Comparison of ENCODE assay signal across 8 cellular contexts in genomic region chr1:28369518-28370219, GRCh38. TPM values are rescaled to one million over a fixed set of nuclear protein-coding genes. Genes with fewer than 3 reads are reported as not detected.
DNase-seq lines count a peak whose midpoint lies in the region; ATAC-seq, FAIRE-seq and TF ChIP-seq lines count a peak whose summit lies in the region.

TSS of gene PHACTR4 (plus strand) at chr1:28369740. CDS start at chr1:28407448, 37,708 bp downstream.

- H3K4me1 Mint-ChIP-seq in WTC11: peaks cover 30% of the 10 kb centered on the region

- FAIRE-seq in bronchial epithelial cell (lab: Jason Lieb, UNC): no peak

- peaks cover 38% of the 10 kb centered on the region for H3K79me2 ChIP-seq in ACC112 (ENCODE audit: control insufficient read depth, insufficient read depth, low read length, unreplicated experiment)
- peaks cover 36% of the 10 kb centered on the region for H3K79me2 ChIP-seq in smooth muscle cell (ENCODE audit: low read depth)

- no peaks in the 10 kb centered on the region for H3K9me3 Mint-ChIP-seq in WTC11

- TF ChIP-seq CTCF in WTC11 (IDR thresholded peaks at IDR 0.05) (no peak), bronchial epithelial cell (IDR thresholded peaks at IDR 0.05; ENCODE audit: insufficient read depth, low read length, severe bottlenecking) (no peak), smooth muscle cell (IDR thresholded peaks at IDR 0.05; ENCODE audit: borderline replicate concordance, insufficient read depth, poor library complexity, severe bottlenecking) (no peak)

- peaks cover 2% of the 10 kb centered on the region for H4K20me1 ChIP-seq in smooth muscle cell (ENCODE audit: low read depth)

- WGBS in smooth muscle cell (ENCODE audit: low lambda C conversion rate): under 1% methylated on average over 57 of the region's 60 CpGs

- ATAC-seq in GM18868 (IDR thresholded peaks at IDR 0.05; ENCODE audit: unreplicated experiment): peak; percentile 84
- ATAC-seq in HG03108 (IDR thresholded peaks at IDR 0.05; ENCODE audit: unreplicated experiment): peak; percentile 87
- ATAC-seq in WTC11: peak; percentile 94

- H2AFZ ChIP-seq in ACC112 (ENCODE audit: low read length, unreplicated experiment): peak within 1 kb of the TSS; percentile 98
- peak within 1 kb of the TSS; percentile 89 for H2AFZ ChIP-seq in smooth muscle cell (ENCODE audit: low read depth)

- H3K9ac ChIP-seq in smooth muscle cell (ENCODE audit: low read depth): peak within 1 kb of the TSS; percentile 89

- H3K27me3 Mint-ChIP-seq in WTC11 (ENCODE audit: low read depth): no peaks in the 10 kb centered on the region

- H3K27ac ChIP-seq in ACC112 (ENCODE audit: low read depth, low read length) (peak within 1 kb of the TSS; percentile 73), smooth muscle cell (ENCODE audit: low read depth) (peak within 1 kb of the TSS; percentile 77)

- no peaks in the 10 kb centered on the region for H3K9me3 ChIP-seq in smooth muscle cell (replicated peaks; ENCODE audit: low read depth)

- no peaks in the 10 kb centered on the region for H3K27me3 ChIP-seq in ACC112 (ENCODE audit: insufficient read depth, low read length)
- no peaks in the 10 kb centered on the region for H3K27me3 ChIP-seq in bronchial epithelial cell (ENCODE audit: control insufficient read depth, insufficient read depth, low read length)
- H3K27me3 ChIP-seq in smooth muscle cell (ENCODE audit: low read depth): no peaks in the 10 kb centered on the region

- H3K36me3 Mint-ChIP-seq in WTC11: peaks cover 8% of the 10 kb centered on the region

- H3K4me3 ChIP-seq in ACC112 (ENCODE audit: low read depth, low read length) (peak within 1 kb of the TSS; percentile 99), bronchial epithelial cell (ENCODE audit: low read depth, low read length) (peak within 1 kb of the TSS; percentile 92), smooth muscle cell (peak within 1 kb of the TSS; percentile 89)

- peak within 1 kb of the TSS; percentile 95 for H3K27ac Mint-ChIP-seq in WTC11

- H3K4me1 ChIP-seq in ACC112 (ENCODE audit: control insufficient read depth, insufficient read depth, low read length, unreplicated experiment) (peaks cover 17% of the 10 kb centered on the region), smooth muscle cell (ENCODE audit: low read depth) (peaks cover 19% of the 10 kb centered on the region)

- POLR2A ChIA-PET in WTC11 (lab: Charles Lee): interaction anchor here (0.6 to 1.8 kb wide), 4 partner anchors 62 to 212 kb away, joined by 3 to 5 read pairs (median 4); partner anchors contain the start of gene ATP5IF1

- peaks cover 14% of the 10 kb centered on the region for H3F3A ChIP-seq in smooth muscle cell (ENCODE audit: low read depth)

- CTCF ChIA-PET in WTC11 (lab: Charles Lee): interaction anchor here (1.0 to 3.0 kb wide), 4 partner anchors 10 to 233 kb away, joined by 4 to 34 read pairs (median 10); no protein-coding TSS in a partner anchor

- peak within 1 kb of the TSS; percentile 90 for H3K4me3 Mint-ChIP-seq in WTC11

- H3K4me2 ChIP-seq in smooth muscle cell: peak within 1 kb of the TSS; percentile 98

- H3K36me3 ChIP-seq in ACC112 (ENCODE audit: insufficient read depth, low read length) (no peaks in the 10 kb centered on the region), bronchial epithelial cell (ENCODE audit: control insufficient read depth, insufficient read depth, low read length) (no peaks in the 10 kb centered on the region), smooth muscle cell (ENCODE audit: low read depth) (no peaks in the 10 kb centered on the region)

- DNase-seq in NCI-H2196 treated with DMSO at 0.1 percent for 48 hours (lab: John Stamatoyannopoulos, UW; ENCODE audit: unreplicated experiment) (peak; percentile 97), WTC11 (ENCODE audit: low spot score) (peak; percentile 96), bronchial epithelial cell (ENCODE audit: low read depth) (peak; percentile 79), iPS-NIHi7 (ENCODE audit: extremely low spot score) (peak; percentile 97), smooth muscle cell (lab: John Stamatoyannopoulos, UW; ENCODE audit: unreplicated experiment) (peak; percentile 72)

TF ChIP-seq in WTC11, 78 proteins besides CTCF, POLR2A, EP300 and RAD21 (continues in another document):
- TF ChIP-seq MLX (CRISPR knock-in tag; IDR thresholded peaks at IDR 0.05) (no peak), CBFB (CRISPR knock-in tag; IDR thresholded peaks at IDR 0.05; ENCODE audit: low read depth) (no peak), E2F5 (CRISPR knock-in tag; IDR thresholded peaks at IDR 0.05) (peak; percentile 91; the same call in 1 of the 2 replicates), ZNF232 (CRISPR knock-in tag; IDR thresholded peaks at IDR 0.05) (peak; percentile 84; the same call in 1 of the 2 replicates), OVOL2 (CRISPR knock-in tag; IDR thresholded peaks at IDR 0.05; ENCODE audit: borderline replicate concordance) (no peak), MYBL2 (CRISPR knock-in tag; IDR thresholded peaks at IDR 0.05) (peak; percentile 74; the same call in 1 of the 2 replicates), ZNF671 (CRISPR knock-in tag; IDR thresholded peaks at IDR 0.05) (no peak), ZNF138 (CRISPR knock-in tag; conservative IDR thresholded peaks at IDR 0.05) (no peak), MXD4 (CRISPR knock-in tag; IDR thresholded peaks at IDR 0.05; ENCODE audit: borderline replicate concordance) (no peak), ATF1 (CRISPR knock-in tag; IDR thresholded peaks at IDR 0.05) (no peak), GTF2I (CRISPR knock-in tag; conservative IDR thresholded peaks at IDR 0.05) (no peak), NR2C2 (CRISPR knock-in tag; IDR thresholded peaks at IDR 0.05) (no peak), ZNF219 (CRISPR knock-in tag; IDR thresholded peaks at IDR 0.05; ENCODE audit: borderline replicate concordance) (no peak), ZNF317 (CRISPR knock-in tag; IDR thresholded peaks at IDR 0.05; ENCODE audit: borderline replicate concordance, low read depth) (no peak), HMGA2 (CRISPR knock-in tag; IDR thresholded peaks at IDR 0.05) (no peak)
- TF ChIP-seq, protein P1, sequence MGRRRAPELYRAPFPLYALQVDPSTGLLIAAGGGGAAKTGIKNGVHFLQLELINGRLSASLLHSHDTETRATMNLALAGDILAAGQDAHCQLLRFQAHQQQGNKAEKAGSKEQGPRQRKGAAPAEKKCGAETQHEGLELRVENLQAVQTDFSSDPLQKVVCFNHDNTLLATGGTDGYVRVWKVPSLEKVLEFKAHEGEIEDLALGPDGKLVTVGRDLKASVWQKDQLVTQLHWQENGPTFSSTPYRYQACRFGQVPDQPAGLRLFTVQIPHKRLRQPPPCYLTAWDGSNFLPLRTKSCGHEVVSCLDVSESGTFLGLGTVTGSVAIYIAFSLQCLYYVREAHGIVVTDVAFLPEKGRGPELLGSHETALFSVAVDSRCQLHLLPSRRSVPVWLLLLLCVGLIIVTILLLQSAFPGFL (CRISPR knock-in tag; IDR thresholded peaks at IDR 0.05; ENCODE audit: borderline replicate concordance): no peak
- TF ChIP-seq, protein P2, sequence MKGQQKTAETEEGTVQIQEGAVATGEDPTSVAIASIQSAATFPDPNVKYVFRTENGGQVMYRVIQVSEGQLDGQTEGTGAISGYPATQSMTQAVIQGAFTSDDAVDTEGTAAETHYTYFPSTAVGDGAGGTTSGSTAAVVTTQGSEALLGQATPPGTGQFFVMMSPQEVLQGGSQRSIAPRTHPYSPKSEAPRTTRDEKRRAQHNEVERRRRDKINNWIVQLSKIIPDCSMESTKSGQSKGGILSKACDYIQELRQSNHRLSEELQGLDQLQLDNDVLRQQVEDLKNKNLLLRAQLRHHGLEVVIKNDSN (CRISPR knock-in tag; IDR thresholded peaks at IDR 0.05): peak; percentile 55; the same call in 1 of the 2 replicates
- TF ChIP-seq, protein P3, sequence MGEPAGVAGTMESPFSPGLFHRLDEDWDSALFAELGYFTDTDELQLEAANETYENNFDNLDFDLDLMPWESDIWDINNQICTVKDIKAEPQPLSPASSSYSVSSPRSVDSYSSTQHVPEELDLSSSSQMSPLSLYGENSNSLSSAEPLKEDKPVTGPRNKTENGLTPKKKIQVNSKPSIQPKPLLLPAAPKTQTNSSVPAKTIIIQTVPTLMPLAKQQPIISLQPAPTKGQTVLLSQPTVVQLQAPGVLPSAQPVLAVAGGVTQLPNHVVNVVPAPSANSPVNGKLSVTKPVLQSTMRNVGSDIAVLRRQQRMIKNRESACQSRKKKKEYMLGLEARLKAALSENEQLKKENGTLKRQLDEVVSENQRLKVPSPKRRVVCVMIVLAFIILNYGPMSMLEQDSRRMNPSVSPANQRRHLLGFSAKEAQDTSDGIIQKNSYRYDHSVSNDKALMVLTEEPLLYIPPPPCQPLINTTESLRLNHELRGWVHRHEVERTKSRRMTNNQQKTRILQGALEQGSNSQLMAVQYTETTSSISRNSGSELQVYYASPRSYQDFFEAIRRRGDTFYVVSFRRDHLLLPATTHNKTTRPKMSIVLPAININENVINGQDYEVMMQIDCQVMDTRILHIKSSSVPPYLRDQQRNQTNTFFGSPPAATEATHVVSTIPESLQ (CRISPR knock-in tag; IDR thresholded peaks at IDR 0.05): no peak

RNA-seq across cellular contexts. Expression of gene PHACTR4, which starts in this region (rescaled TPM):
- total RNA-seq in WTC11 (2021) (49.2 to 52.9 TPM (median 50.9 TPM) in 3 replicates), bronchial epithelial cell (3.2 and 6.7 TPM in 2 replicates), smooth muscle cell (14.1 and 20.2 TPM in 2 replicates)
- 15.2 and 22.2 TPM in 2 replicates for polyA plus RNA-seq in smooth muscle cell

Comparison
In these comparisons a context has a peak if more than half of its experiments do, and no peak if none do; other contexts are left out.
1. Peak in every context shown above with its lines: DNase-seq, ATAC-seq, H3K4me3 ChIP-seq and H3K27ac ChIP-seq.